In the genomic region with DNA sequence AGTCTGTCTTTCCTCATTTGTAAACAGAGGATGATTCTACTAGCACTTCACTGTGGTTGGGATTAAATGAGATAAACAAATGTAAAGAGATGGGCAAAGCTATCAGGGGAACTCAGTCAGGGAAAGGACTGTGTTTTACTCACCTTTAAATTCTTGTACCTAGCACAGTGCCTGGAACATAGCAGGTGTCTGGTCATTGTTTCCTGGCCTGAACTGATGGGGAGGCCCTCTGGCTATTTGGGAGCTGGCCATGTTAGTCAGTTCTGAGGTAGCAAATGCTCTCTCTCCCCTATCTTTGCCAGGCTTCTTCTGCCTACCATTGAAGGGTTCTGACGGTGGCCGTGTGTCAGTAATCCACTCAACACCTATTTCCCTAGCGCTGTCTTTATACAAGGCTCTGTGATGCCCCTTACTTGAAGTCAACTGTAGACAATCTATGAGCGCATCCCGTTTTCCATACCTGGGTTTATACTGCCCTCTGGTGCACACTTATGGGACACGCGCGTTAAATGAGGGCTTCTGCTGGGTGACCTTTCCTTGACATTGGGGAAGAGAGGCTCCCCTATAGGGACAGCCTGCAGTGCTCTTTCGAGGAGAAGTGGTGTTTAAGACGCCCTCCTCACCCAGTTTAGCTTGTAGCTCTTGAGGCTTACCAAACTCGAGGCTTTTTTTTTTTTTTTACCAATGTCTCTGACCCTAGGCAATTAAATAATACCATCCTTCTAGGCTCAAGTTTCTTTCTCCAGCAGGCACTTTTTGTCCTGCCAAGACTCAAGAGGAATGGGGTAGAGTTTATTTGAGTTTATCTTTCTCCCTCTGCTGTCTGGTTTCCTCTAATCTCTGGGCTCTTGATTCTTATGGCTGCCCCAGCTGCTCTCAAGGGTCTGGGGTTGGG, we compare ENCODE assay signal across 1 cellular context.
TF ChIP-seq lines count a peak whose summit lies in the region.

No MANE protein-coding gene starts in this region.

TF ChIP-seq in GM12878, 131 proteins besides CTCF, POLR2A, EP300 and RAD21 (continued from another document):
- no peak for TF ChIP-seq RAD51 (IDR thresholded peaks at IDR 0.05)
